ENCODE assay signal across 8 cellular contexts in the genomic region with DNA sequence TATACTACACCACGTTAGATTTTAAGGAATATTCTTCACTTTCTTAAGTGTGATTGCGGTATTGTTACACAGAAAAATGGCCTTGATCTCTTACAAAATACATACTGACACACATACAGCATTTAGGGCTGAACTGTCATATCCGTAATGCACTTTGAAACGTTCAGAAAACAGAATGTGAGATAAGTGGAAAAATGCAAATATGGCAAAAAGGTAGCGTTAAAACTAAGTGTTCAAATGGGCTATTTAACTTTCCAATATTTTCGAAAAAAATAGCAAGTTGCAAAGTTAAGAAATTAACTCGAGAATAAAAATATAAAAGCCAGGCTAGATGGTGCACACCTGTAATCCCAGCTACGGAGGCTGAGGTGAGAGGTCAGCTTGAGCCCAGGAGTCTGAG. TPM values are rescaled to one million over a fixed set of nuclear protein-coding genes. Genes with fewer than 3 reads are reported as not detected.
DNase-seq lines count a peak whose midpoint lies in the region; ATAC-seq and TF ChIP-seq lines count a peak whose summit lies in the region.

No MANE protein-coding gene starts in this region.

- no peak for ATAC-seq in GM19328 (IDR thresholded peaks at IDR 0.05; ENCODE audit: unreplicated experiment)

- no peak for TF ChIP-seq POLR2A in spleen (IDR thresholded peaks at IDR 0.05)

- peaks cover 0 to 12% (median 4%) of the 10 kb centered on the region in 8 donors for H3K9me3 ChIP-seq in spleen

- WGBS in spleen, 5 donors, result 66 to 74% (median 68%) methylated on average over 8 of the region's 8 CpGs

- peaks cover 0 to 6% (median 0%) of the 10 kb centered on the region in 6 donors for H3K36me3 ChIP-seq in spleen

- no peak for TF ChIP-seq CTCF in GM12864 (IDR thresholded peaks at IDR 0.05; ENCODE audit: low read depth, low read length, missing control alignments)
- TF ChIP-seq CTCF in WI38 (IDR thresholded peaks at IDR 0.05; ENCODE audit: low read depth, low read length), result no peak
- TF ChIP-seq CTCF in fibroblast of the aortic adventitia (IDR thresholded peaks at IDR 0.05; ENCODE audit: insufficient read depth, low read length), result no peak
- no peak for TF ChIP-seq CTCF in spleen (IDR thresholded peaks at IDR 0.05 in 8 of 11, conservative IDR thresholded peaks at IDR 0.05 in 3 of 11)

- DNase-seq in GM12864 (ENCODE audit: low read depth) (no peak), fibroblast of the aortic adventitia (ENCODE audit: low read depth) (no peak), spleen (no peak), activated gamma-delta T cell treated with Interleukin-2 at 50 U/mL for 16 hours (no peak), posterior cingulate gyrus (no peak), NOMO-1 treated with DMSO at 0.1 percent for 48 hours (lab: John Stamatoyannopoulos, UW; ENCODE audit: unreplicated experiment) (no peak)

- H3K27ac ChIP-seq in spleen, result peak overlapping the region; percentile 84 to 97 (median 94)

- no peaks in the 10 kb centered on the region for H3K27me3 ChIP-seq in spleen (replicated peaks in 1 of 7)

- peak overlapping the region; percentile 63; the same call in 1 of the 2 replicates for H3K4me3 ChIP-seq in GM12864 (ENCODE audit: low read depth, low read length)
- peak overlapping the region; percentile 82 for H3K4me3 ChIP-seq in WI38 (ENCODE audit: low read depth, low read length)
- peak overlapping the region; percentile 81 for H3K4me3 ChIP-seq in fibroblast of the aortic adventitia (ENCODE audit: low read depth, low read length)
- peak overlapping the region in 5 of 8 donors; percentile 61 to 85 (median 62) for H3K4me3 ChIP-seq in spleen

- H3K4me1 ChIP-seq in spleen, result peaks cover 27 to 72% (median 56%) of the 10 kb centered on the region in 6 donors

- intact Hi-C loops in spleen (cut with DNase I; ENCODE audit: low total_unique reads) (no loop called here), posterior cingulate gyrus (cut with DNase I) (no loop called here)

RNA-seq across cellular contexts. Expression of a gene that starts 1.7 kb away (rescaled TPM):
- total RNA-seq in fibroblast of the aortic adventitia (ENCODE audit: low replicate concordance) (30.9 and 55.3 TPM in 2 replicates), spleen (10 to 100 TPM; 34.7 to 71.3 (median 55.0) TPM)
- 10 to 100 TPM; 15.5 to 19.3 (median 16.3) TPM for polyA plus RNA-seq in spleen
